15 cellular contexts compared by ENCODE assay signal in the genomic region with DNA sequence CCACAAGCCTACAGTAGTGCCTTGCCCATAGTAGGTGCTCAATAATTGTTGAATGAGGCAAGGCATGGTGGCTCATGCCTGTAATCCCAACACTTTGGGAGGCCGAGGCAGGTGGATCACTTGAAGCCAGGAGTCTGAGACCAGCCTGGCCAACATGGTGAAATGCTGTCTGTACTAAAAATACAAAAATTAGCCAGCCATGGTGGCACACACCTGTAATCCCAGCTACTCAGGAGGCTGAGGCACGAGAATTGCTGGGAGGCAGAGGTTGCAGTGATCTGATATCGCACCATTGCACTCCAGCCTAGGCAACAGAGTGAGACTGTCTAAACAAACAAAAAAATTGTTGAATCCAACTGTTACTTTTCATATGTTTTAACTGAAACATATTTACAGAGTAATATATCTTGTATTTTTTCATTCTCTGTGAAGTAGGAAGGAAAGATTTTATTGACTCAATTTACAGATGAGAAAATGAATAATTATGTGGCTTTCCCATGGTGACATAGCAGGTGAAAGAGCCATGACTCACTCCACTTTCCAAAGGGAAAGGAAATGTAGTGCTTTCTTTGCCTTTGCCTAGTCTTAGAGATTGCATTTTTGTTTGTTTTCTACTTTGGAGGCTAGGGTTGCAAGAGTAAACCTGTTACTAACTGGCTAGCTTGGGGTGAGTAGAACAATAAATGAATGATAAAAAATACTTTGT.
DNase-seq lines count a peak whose midpoint lies in the region; ATAC-seq and TF ChIP-seq lines count a peak whose summit lies in the region.
"Had no signal": no experiment of that assay in that cellular context is flagged by ENCODE, and none has a peak within 500 bp of the region (broad histone marks: within the 10 kb centered on the region; RNA-seq: fewer than 3 reads in every experiment).

No MANE protein-coding gene starts in this region.

- no peak overlapping the region for H3K4me3 ChIP-seq in epithelial cell of esophagus (ENCODE audit: low read length)
- H3K4me3 ChIP-seq: skin epidermis had no signal

- DNase-seq in GM03348 (ENCODE audit: low spot score) (peak; percentile 39), LHCN-M2 (ENCODE audit: low read depth) (peak; percentile 88), epithelial cell of esophagus (ENCODE audit: low read depth) (peak; percentile 85), myocyte (ENCODE audit: low read depth) (peak; percentile 48), nucleus accumbens (lab: John Stamatoyannopoulos, UW) (no peak), NCI-H1105 (lab: John Stamatoyannopoulos, UW) (no peak)
- DNase-seq: activated CD4-positive, alpha-beta memory T cell treated with anti-CD3 and anti-CD28 coated beads, Interleukin-2, amount 10 ng/mL, durations not matched to agents 7 days and 5 days; activated naive CD4-positive, alpha-beta T cell treated with anti-CD3 and anti-CD28 coated beads, Interleukin-2, amount 50 U/mL, for 16 hours; CD4-positive, alpha-beta memory T cell; effector CD4-positive, alpha-beta T cell; natural killer cell; NCI-H82 had no signal

- no peak for TF ChIP-seq CTCF in epithelial cell of esophagus (IDR thresholded peaks at IDR 0.05; ENCODE audit: insufficient read depth, low read depth, low read length, missing control alignments)

- no peak for ATAC-seq in GM21825 (IDR thresholded peaks at IDR 0.05; ENCODE audit: unreplicated experiment)
- no peak for ATAC-seq in HG02623 (IDR thresholded peaks at IDR 0.05; ENCODE audit: unreplicated experiment)
- ATAC-seq: natural killer cell had no signal

Comparison
In these comparisons a context has a peak if more than half of its experiments do, and no peak if none do; other contexts are left out.
1. DNase-seq: peak in GM03348 (single experiment), LHCN-M2 (single experiment), epithelial cell of esophagus (single experiment) and myocyte (single experiment); none in nucleus accumbens (0 of 56) and NCI-H1105 (single experiment).